In genomic region chr7:44921607-44922350, GRCh38 we compare ENCODE assay signal across 1 cellular context.
TF ChIP-seq lines count a peak whose summit lies in the region.

No MANE protein-coding gene starts in this region.

TF ChIP-seq in HepG2, 621 proteins besides CTCF, POLR2A, EP300 and RAD21 (continued from another document):
- TF ChIP-seq TGIF2 (CRISPR knock-in tag; IDR thresholded peaks at IDR 0.05): no peak
- TF ChIP-seq MXI1 (IDR thresholded peaks at IDR 0.05; ENCODE audit: borderline replicate concordance, low read depth, low read length): peak; percentile 19; the same call in 1 of the 3 replicates
- 0 out of 2 replicates have a peak, but pooled peaks have one; percentile 28 for TF ChIP-seq CBX5 (CRISPR knock-in tag; IDR thresholded peaks at IDR 0.05; ENCODE audit: borderline replicate concordance)
- TF ChIP-seq YY1 (IDR thresholded peaks at IDR 0.05; ENCODE audit: insufficient read depth, insufficient replicate concordance, low read depth, low read length): peak; percentile 35
- TF ChIP-seq ZNF30 (CRISPR knock-in tag; IDR thresholded peaks at IDR 0.05): no peak
- no peak for TF ChIP-seq ARID5B (CRISPR knock-in tag; IDR thresholded peaks at IDR 0.05)
- peak; percentile 83 for TF ChIP-seq SMC3 (IDR thresholded peaks at IDR 0.05; ENCODE audit: low read length)
- TF ChIP-seq CBFB (CRISPR knock-in tag; IDR thresholded peaks at IDR 0.05): no peak
- no peak for TF ChIP-seq TFAP4 (IDR thresholded peaks at IDR 0.05; ENCODE audit: borderline replicate concordance, low read depth)
- no peak for TF ChIP-seq BHLHE40 (IDR thresholded peaks at IDR 0.05; ENCODE audit: low read length)
- TF ChIP-seq, protein P1, sequence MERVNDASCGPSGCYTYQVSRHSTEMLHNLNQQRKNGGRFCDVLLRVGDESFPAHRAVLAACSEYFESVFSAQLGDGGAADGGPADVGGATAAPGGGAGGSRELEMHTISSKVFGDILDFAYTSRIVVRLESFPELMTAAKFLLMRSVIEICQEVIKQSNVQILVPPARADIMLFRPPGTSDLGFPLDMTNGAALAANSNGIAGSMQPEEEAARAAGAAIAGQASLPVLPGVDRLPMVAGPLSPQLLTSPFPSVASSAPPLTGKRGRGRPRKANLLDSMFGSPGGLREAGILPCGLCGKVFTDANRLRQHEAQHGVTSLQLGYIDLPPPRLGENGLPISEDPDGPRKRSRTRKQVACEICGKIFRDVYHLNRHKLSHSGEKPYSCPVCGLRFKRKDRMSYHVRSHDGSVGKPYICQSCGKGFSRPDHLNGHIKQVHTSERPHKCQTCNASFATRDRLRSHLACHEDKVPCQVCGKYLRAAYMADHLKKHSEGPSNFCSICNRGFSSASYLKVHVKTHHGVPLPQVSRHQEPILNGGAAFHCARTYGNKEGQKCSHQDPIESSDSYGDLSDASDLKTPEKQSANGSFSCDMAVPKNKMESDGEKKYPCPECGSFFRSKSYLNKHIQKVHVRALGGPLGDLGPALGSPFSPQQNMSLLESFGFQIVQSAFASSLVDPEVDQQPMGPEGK (CRISPR knock-in tag; IDR thresholded peaks at IDR 0.05): 0 out of 2 replicates have a peak, but pooled peaks have one; percentile 16
- peak; percentile 76; the same call in 1 of the 2 replicates for TF ChIP-seq ZNF3 (CRISPR knock-in tag; IDR thresholded peaks at IDR 0.05)
- TF ChIP-seq, protein P2, sequence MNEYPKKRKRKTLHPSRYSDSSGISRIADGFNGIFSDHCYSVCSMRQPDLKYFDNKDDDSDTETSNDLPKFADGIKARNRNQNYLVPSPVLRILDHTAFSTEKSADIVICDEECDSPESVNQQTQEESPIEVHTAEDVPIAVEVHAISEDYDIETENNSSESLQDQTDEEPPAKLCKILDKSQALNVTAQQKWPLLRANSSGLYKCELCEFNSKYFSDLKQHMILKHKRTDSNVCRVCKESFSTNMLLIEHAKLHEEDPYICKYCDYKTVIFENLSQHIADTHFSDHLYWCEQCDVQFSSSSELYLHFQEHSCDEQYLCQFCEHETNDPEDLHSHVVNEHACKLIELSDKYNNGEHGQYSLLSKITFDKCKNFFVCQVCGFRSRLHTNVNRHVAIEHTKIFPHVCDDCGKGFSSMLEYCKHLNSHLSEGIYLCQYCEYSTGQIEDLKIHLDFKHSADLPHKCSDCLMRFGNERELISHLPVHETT (CRISPR knock-in tag; conservative IDR thresholded peaks at IDR 0.05): no peak
- peak; percentile 70 for TF ChIP-seq ZNF263 (CRISPR knock-in tag; IDR thresholded peaks at IDR 0.05)
- peak; percentile 33; the same call in 1 of the 2 replicates for TF ChIP-seq MYC (CRISPR knock-in tag; IDR thresholded peaks at IDR 0.05; ENCODE audit: borderline replicate concordance)
- peak; percentile 16; the same call in 1 of the 2 replicates for TF ChIP-seq SAP130 (CRISPR knock-in tag; IDR thresholded peaks at IDR 0.05; ENCODE audit: low read depth)
- no peak for TF ChIP-seq MEF2D (CRISPR knock-in tag; IDR thresholded peaks at IDR 0.05)
- 0 out of 2 replicates have a peak, but pooled peaks have one; percentile 71 for TF ChIP-seq ZNF24 (IDR thresholded peaks at IDR 0.05)
- no peak for TF ChIP-seq ZFP36L2 (CRISPR knock-in tag; IDR thresholded peaks at IDR 0.05)
- TF ChIP-seq RXRB (CRISPR knock-in tag; IDR thresholded peaks at IDR 0.05; ENCODE audit: borderline replicate concordance): 0 out of 2 replicates have a peak, but pooled peaks have one; percentile 9
